ENCODE assay signal across 1 cellular context in the genomic region with DNA sequence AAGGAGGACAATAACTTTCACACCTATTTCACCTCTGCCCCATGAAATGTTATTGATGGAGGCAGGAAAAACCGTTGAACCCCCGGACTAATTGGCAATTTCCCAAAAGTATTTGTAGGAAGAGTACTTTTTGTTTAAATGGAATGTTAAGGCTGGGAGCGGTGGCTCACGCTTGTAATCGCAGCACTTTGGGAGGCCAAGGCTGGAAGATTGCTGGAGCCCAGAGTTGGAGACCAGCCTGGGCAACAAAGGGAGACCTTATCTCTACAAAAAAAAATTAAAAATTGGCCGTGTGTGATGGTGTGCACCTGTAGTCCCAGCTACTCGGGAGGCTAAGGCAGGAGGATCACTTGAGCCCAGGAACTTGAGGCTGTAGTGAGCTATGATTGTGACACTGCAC.
TF ChIP-seq lines count a peak whose summit lies in the region.

No MANE protein-coding gene starts in this region.

TF ChIP-seq in GM23338, 12 proteins besides CTCF, POLR2A, EP300 and RAD21 (continued from another document):
- TF ChIP-seq, protein P1, sequence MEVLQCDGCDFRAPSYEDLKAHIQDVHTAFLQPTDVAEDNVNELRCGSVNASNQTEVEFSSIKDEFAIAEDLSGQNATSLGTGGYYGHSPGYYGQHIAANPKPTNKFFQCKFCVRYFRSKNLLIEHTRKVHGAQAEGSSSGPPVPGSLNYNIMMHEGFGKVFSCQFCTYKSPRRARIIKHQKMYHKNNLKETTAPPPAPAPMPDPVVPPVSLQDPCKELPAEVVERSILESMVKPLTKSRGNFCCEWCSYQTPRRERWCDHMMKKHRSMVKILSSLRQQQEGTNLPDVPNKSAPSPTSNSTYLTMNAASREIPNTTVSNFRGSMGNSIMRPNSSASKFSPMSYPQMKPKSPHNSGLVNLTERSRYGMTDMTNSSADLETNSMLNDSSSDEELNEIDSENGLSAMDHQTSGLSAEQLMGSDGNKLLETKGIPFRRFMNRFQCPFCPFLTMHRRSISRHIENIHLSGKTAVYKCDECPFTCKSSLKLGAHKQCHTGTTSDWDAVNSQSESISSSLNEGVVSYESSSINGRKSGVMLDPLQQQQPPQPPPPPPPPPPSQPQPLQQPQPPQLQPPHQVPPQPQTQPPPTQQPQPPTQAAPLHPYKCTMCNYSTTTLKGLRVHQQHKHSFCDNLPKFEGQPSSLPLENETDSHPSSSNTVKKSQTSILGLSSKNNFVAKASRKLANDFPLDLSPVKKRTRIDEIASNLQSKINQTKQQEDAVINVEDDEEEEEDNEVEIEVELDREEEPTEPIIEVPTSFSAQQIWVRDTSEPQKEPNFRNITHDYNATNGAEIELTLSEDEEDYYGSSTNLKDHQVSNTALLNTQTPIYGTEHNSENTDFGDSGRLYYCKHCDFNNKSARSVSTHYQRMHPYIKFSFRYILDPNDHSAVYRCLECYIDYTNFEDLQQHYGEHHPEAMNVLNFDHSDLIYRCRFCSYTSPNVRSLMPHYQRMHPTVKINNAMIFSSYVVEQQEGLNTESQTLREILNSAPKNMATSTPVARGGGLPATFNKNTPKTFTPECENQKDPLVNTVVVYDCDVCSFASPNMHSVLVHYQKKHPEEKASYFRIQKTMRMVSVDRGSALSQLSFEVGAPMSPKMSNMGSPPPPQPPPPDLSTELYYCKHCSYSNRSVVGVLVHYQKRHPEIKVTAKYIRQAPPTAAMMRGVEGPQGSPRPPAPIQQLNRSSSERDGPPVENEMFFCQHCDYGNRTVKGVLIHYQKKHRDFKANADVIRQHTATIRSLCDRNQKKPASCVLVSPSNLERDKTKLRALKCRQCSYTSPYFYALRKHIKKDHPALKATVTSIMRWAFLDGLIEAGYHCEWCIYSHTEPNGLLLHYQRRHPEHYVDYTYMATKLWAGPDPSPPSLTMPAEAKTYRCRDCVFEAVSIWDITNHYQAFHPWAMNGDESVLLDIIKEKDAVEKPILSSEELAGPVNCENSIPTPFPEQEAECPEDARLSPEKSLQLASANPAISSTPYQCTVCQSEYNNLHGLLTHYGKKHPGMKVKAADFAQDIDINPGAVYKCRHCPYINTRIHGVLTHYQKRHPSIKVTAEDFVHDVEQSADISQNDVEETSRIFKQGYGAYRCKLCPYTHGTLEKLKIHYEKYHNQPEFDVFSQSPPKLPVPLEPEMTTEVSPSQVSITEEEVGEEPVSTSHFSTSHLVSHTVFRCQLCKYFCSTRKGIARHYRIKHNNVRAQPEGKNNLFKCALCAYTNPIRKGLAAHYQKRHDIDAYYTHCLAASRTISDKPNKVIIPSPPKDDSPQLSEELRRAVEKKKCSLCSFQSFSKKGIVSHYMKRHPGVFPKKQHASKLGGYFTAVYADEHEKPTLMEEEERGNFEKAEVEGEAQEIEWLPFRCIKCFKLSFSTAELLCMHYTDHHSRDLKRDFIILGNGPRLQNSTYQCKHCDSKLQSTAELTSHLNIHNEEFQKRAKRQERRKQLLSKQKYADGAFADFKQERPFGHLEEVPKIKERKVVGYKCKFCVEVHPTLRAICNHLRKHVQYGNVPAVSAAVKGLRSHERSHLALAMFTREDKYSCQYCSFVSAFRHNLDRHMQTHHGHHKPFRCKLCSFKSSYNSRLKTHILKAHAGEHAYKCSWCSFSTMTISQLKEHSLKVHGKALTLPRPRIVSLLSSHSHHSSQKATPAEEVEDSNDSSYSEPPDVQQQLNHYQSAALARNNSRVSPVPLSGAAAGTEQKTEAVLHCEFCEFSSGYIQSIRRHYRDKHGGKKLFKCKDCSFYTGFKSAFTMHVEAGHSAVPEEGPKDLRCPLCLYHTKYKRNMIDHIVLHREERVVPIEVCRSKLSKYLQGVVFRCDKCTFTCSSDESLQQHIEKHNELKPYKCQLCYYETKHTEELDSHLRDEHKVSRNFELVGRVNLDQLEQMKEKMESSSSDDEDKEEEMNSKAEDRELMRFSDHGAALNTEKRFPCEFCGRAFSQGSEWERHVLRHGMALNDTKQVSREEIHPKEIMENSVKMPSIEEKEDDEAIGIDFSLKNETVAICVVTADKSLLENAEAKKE (CRISPR knock-in tag; IDR thresholded peaks at IDR 0.05): no peak
